8 cellular contexts compared by ENCODE assay signal in genomic region chr12:65278576-65279386, GRCh38. TPM values are rescaled to one million over a fixed set of nuclear protein-coding genes. Genes with fewer than 3 reads are reported as not detected.
DNase-seq lines count a peak whose midpoint lies in the region; ATAC-seq, FAIRE-seq and TF ChIP-seq lines count a peak whose summit lies in the region.

MSRB3 (plus strand) TSS chr12:65278683; CDS start chr12:65308580, 29,897 bp downstream.

- TF ChIP-seq CTCF in GM12864 (IDR thresholded peaks at IDR 0.05; ENCODE audit: low read depth, low read length, missing control alignments), result peak; percentile 13
- peak; percentile 28 for TF ChIP-seq CTCF in choroid plexus epithelial cell (conservative IDR thresholded peaks at IDR 0.05; ENCODE audit: low read depth, low read length)
- peak in 2 of 3 experiments; percentile 25 to 31 for TF ChIP-seq CTCF in keratinocyte (optimal IDR thresholded peaks at IDR 0.05 in 1 of 3, IDR thresholded peaks at IDR 0.05 in 1 of 3, conservative IDR thresholded peaks at IDR 0.05 in 1 of 3; ENCODE audit: extremely low read depth in 1 of 3, insufficient read depth in 2 of 3, low read length in 3 of 3)

- H3K4me3 ChIP-seq in GM12864 (ENCODE audit: low read depth, low read length) (peak within 1 kb of the TSS; percentile 75), SJSA1 (peak within 1 kb of the TSS; percentile 87), choroid plexus epithelial cell (ENCODE audit: low read depth, low read length) (peak within 1 kb of the TSS; percentile 87), keratinocyte (ENCODE audit: control insufficient read depth in 2 of 3, extremely low read depth in 1 of 3, insufficient read depth in 2 of 3, low read depth in 1 of 3, low read length in 3 of 3) (peak within 1 kb of the TSS; percentile 69 to 86 (median 70)), skin epidermis (peak within 1 kb of the TSS; percentile 51 to 74 (median 67))

- peak within 1 kb of the TSS; percentile 80 for H3K4me2 ChIP-seq in keratinocyte (ENCODE audit: control insufficient read depth, extremely low read depth, insufficient read depth, low read depth, low read length)

- peaks cover 18% of the 10 kb centered on the region for H3K36me3 ChIP-seq in SJSA1
- no peaks in the 10 kb centered on the region for H3K36me3 ChIP-seq in keratinocyte (ENCODE audit: control insufficient read depth in 2 of 2, extremely low read depth in 1 of 2, insufficient read depth in 2 of 2, low read length in 2 of 2)

- H3K9ac ChIP-seq in keratinocyte (ENCODE audit: control insufficient read depth, extremely low read depth, insufficient read depth, low read length), result peak within 1 kb of the TSS; percentile 51

- DNase-seq in 8988T (peak; percentile 73), GM12864 (ENCODE audit: low read depth) (no peak), SJSA1 (ENCODE audit: low read depth in 1 of 2, low spot score in 2 of 2) (peak; percentile 79 to 83), choroid plexus epithelial cell (ENCODE audit: low read depth) (peak; percentile 72), keratinocyte (ENCODE audit: low read depth, low spot score) (no peak), DMS79 treated with DMSO at 0.1 percent for 48 hours (lab: John Stamatoyannopoulos, UW) (no peak)

- no peaks in the 10 kb centered on the region for H3K9me1 ChIP-seq in keratinocyte (ENCODE audit: control insufficient read depth, extremely low read depth, insufficient read depth, low read length)

- H4K20me1 ChIP-seq in keratinocyte (ENCODE audit: control insufficient read depth, extremely low read depth, insufficient read depth, low read length), result no peaks in the 10 kb centered on the region

- H3K79me2 ChIP-seq in keratinocyte (ENCODE audit: control insufficient read depth, insufficient read depth, low read length), result no peaks in the 10 kb centered on the region

- H3K27ac ChIP-seq in SJSA1 (peak within 1 kb of the TSS; percentile 82), keratinocyte (ENCODE audit: control insufficient read depth, insufficient read depth, low read length) (no peak within 1 kb of the TSS), skin epidermis (peak within 1 kb of the TSS; percentile 53 to 95 (median 72))

- H3K27me3 ChIP-seq in SJSA1 (replicated peaks) (no peaks in the 10 kb centered on the region), keratinocyte (ENCODE audit: control insufficient read depth, extremely low read depth, insufficient read depth, low read length) (peaks cover 9% of the 10 kb centered on the region)

- H3K9me3 ChIP-seq in SJSA1 (replicated peaks), result no peaks in the 10 kb centered on the region
- no peaks in the 10 kb centered on the region for H3K9me3 ChIP-seq in keratinocyte (ENCODE audit: control insufficient read depth, low read depth, low read length)

- H3K4me1 ChIP-seq in SJSA1 (replicated peaks) (peaks cover 20% of the 10 kb centered on the region), keratinocyte (ENCODE audit: control insufficient read depth, extremely low read depth, insufficient read depth, low read length) (no peaks in the 10 kb centered on the region)

- ATAC-seq in HG02884 (IDR thresholded peaks at IDR 0.05; ENCODE audit: unreplicated experiment), result peak; percentile 63

- dilution Hi-C loops in keratinocyte (cut with MboI; ENCODE audit: extremely low pct_ligation_motif_present, low sequenced_read_pairs), result no loop called here

- peak within 1 kb of the TSS; percentile 90 for H2AFZ ChIP-seq in keratinocyte (ENCODE audit: control insufficient read depth, low read length)

- FAIRE-seq in keratinocyte (lab: Jason Lieb, UNC), result no peak

RNA-seq across cellular contexts. Expression of gene MSRB3, which starts in this region (rescaled TPM):
- 47.2 and 55.9 TPM in 2 replicates for total RNA-seq in SJSA1 (2014; rRNA removed; shearing (Covaris generic))
- 11.5 to 12.7 TPM (median 12.3 TPM) in 3 replicates for polyA plus RNA-seq in keratinocyte
- 1.7 TPM for polyA plus RNA-seq in keratinocyte (2011; ENCODE audit: low read depth)
- 12.9 and 19.6 TPM in 2 replicates for polyA plus RNA-seq in keratinocyte (2011; cell fraction: cytosol; rRNA removed)
- polyA plus RNA-seq in keratinocyte (2011; cell fraction: nucleus; rRNA removed), result 15.0 and 15.1 TPM in 2 replicates
- 2.4 and 13.8 TPM in 2 replicates for polyA plus RNA-seq in keratinocyte (2012; ENCODE audit: low replicate concordance)
- polyA minus RNA-seq in keratinocyte, result 15.4 to 40.1 TPM (median 19.1 TPM) in 3 replicates
- 12.7 TPM for polyA minus RNA-seq in keratinocyte (2011; cell fraction: cytosol; rRNA and poly(A)+ RNA removed)
- polyA minus RNA-seq in keratinocyte (2011; cell fraction: nucleus; rRNA and poly(A)+ RNA removed), result 17.0 and 28.7 TPM in 2 replicates

Comparison
In these comparisons a context has a peak if more than half of its experiments do, and no peak if none do; other contexts are left out.
1. DNase-seq: peak in 8988T (single experiment), SJSA1 (2 of 2) and choroid plexus epithelial cell (single experiment); none in GM12864 (single experiment), keratinocyte (single experiment) and DMS79 treated with DMSO at 0.1 percent for 48 hours (single experiment).
2. Peak in every context shown above with its lines, with median percentiles within 50 percentile points of each other: H3K4me3 ChIP-seq and CTCF ChIP-seq.